In genomic region chr3:42068303-42069088, GRCh38 we compare ENCODE assay signal across 15 cellular contexts. TPM values are rescaled to one million over a fixed set of nuclear protein-coding genes. Genes with fewer than 3 reads are reported as not detected.
DNase-seq lines count a peak whose midpoint lies in the region; ATAC-seq, FAIRE-seq and TF ChIP-seq lines count a peak whose summit lies in the region.
"Had no signal": no experiment of that assay in that cellular context is flagged by ENCODE, and none has a peak within 500 bp of the region (broad histone marks: within the 10 kb centered on the region; RNA-seq: fewer than 3 reads in every experiment).

No MANE protein-coding gene starts in this region.

- no peak overlapping the region for H2AFZ ChIP-seq in GM23338
- H2AFZ ChIP-seq in K562 (ENCODE audit: low read depth, low read length) = no peak overlapping the region

- no peaks in the 10 kb centered on the region for H3K9me2 ChIP-seq in GM23338 (ENCODE audit: insufficient read depth)

- H3K9me3 ChIP-seq in K562 (replicated peaks; ENCODE audit: control insufficient read depth, insufficient read depth, low read depth, low read length) = no peaks in the 10 kb centered on the region
- H3K9me3 ChIP-seq in lung (ENCODE audit: control insufficient read depth in 2 of 2, insufficient read depth in 1 of 2, low read length in 1 of 2) = no peaks in the 10 kb centered on the region
- H3K9me3 ChIP-seq in stomach smooth muscle (ENCODE audit: control insufficient read depth in 2 of 2, low read length in 2 of 2) = no peaks in the 10 kb centered on the region
- H3K9me3 ChIP-seq: MG63 had no signal

- no peak for TF ChIP-seq POLR2A in K562 (conservative IDR thresholded peaks at IDR 0.05)

- TF ChIP-seq CTCF in GM23338 (conservative IDR thresholded peaks at IDR 0.05; ENCODE audit: low read depth in 2 of 2) (no peak), K562 (IDR thresholded peaks at IDR 0.05 in 2 of 3, conservative IDR thresholded peaks at IDR 0.05 in 1 of 3; ENCODE audit: insufficient read depth in 2 of 3, low read depth in 1 of 3, low read length in 3 of 3) (no peak), lung (IDR thresholded peaks at IDR 0.05; ENCODE audit: control extremely low read depth, extremely low read depth) (no peak)

- H3K9ac ChIP-seq in K562 (ENCODE audit: insufficient read depth in 1 of 2, low read depth in 2 of 2, low read length in 2 of 2) = no peak overlapping the region
- no peak overlapping the region for H3K9ac ChIP-seq in stomach smooth muscle (ENCODE audit: low read length in 2 of 2)

- H3K36me3 ChIP-seq in GM23338 (ENCODE audit: insufficient read depth) = no peaks in the 10 kb centered on the region
- no peaks in the 10 kb centered on the region for H3K36me3 ChIP-seq in K562 (ENCODE audit: control insufficient read depth, insufficient read depth, low read length)
- H3K36me3 ChIP-seq in lung (ENCODE audit: control insufficient read depth in 2 of 2, insufficient read depth in 2 of 2, low read length in 2 of 2) = peaks cover 0 to 1% of the 10 kb centered on the region in 2 donors
- no peaks in the 10 kb centered on the region for H3K36me3 ChIP-seq in stomach smooth muscle (ENCODE audit: control insufficient read depth in 2 of 2, insufficient read depth in 2 of 2, low read length in 2 of 2)
- H3K36me3 ChIP-seq: MG63 had no signal

- H3K4me3 ChIP-seq in GM23338 (no peak overlapping the region), K562 (no peak overlapping the region), lung (no peak overlapping the region), stomach smooth muscle (ENCODE audit: low read length in 2 of 2) (no peak overlapping the region)
- H3K4me3 ChIP-seq: MG63 had no signal

- no peaks in the 10 kb centered on the region for H3K9me3 Mint-ChIP-seq in GM23338
- H3K9me3 Mint-ChIP-seq: CD8-positive, alpha-beta memory T cell; neural crest cell had no signal

- peak overlapping the region; percentile 60 for H3K27ac Mint-ChIP-seq in GM23338

- H3K4me1 Mint-ChIP-seq in GM23338 = peaks cover 46% of the 10 kb centered on the region

- intact Hi-C loops in K562 (cut with micrococcal nuclease) (no loop called here), posterior cingulate gyrus (cut with DNase I) (no loop called here)

- H3K9me1 ChIP-seq in K562 (ENCODE audit: control insufficient read depth, insufficient read depth, low read length) = peaks cover 5% of the 10 kb centered on the region

- DNase-seq in GM23338 (ENCODE audit: low spot score) (no peak), K562 (ENCODE audit: extremely low read depth in 1 of 4, low spot score in 3 of 4) (no peak), lung (ENCODE audit: low spot score) (no peak), posterior cingulate gyrus (no peak), NCI-H187 (lab: John Stamatoyannopoulos, UW) (no peak), NCI-H1694 (lab: John Stamatoyannopoulos, UW) (no peak)
- DNase-seq: CD8-positive, alpha-beta memory T cell; MG63; NCI-H2171; stimulated activated CD4-positive, alpha-beta T cell treated with anti-CD3 and anti-CD28 coated beads, Interleukin-15, amount 100 ng/mL, for 24 hours; stimulated activated CD8-positive, alpha-beta memory T cell treated with anti-CD3 and anti-CD28 coated beads, Interleukin-4, amount 100 ng/mL, for 48 hours had no signal

- H4K20me1 ChIP-seq in GM23338 (replicated peaks; ENCODE audit: insufficient read depth) (no peaks in the 10 kb centered on the region; the same call in 1 of the 2 replicates), K562 (replicated peaks; ENCODE audit: control insufficient read depth, insufficient read depth, low read length) (peaks cover 17% of the 10 kb centered on the region)

- H3K27me3 ChIP-seq in GM23338 (ENCODE audit: insufficient read depth) = no peaks in the 10 kb centered on the region
- H3K27me3 ChIP-seq in K562 (ENCODE audit: control insufficient read depth in 2 of 2, insufficient read depth in 2 of 2, low read length in 2 of 2) = no peaks in the 10 kb centered on the region
- H3K27me3 ChIP-seq in lung (ENCODE audit: control insufficient read depth, insufficient read depth) = no peaks in the 10 kb centered on the region
- no peaks in the 10 kb centered on the region for H3K27me3 ChIP-seq in stomach smooth muscle (ENCODE audit: control insufficient read depth in 1 of 2, insufficient read depth in 2 of 2, low read length in 2 of 2)
- H3K27me3 ChIP-seq: MG63 had no signal

- peaks cover 65% of the 10 kb centered on the region for H3K79me2 ChIP-seq in GM23338 (replicated peaks; ENCODE audit: insufficient read depth)
- peaks cover 19% of the 10 kb centered on the region; the same call in 2 of the 3 replicates for H3K79me2 ChIP-seq in K562 (ENCODE audit: control insufficient read depth, insufficient read depth, low read length)

- TF ChIP-seq EP300 in K562 (IDR thresholded peaks at IDR 0.05; ENCODE audit: low read length) = no peak

- BruUV-seq in K562 (replicated peaks; lab: Mats Ljungman, UMichigan) = no TSS peak

- no peak for TF ChIP-seq RAD21 in K562 (CRISPR knock-in tag; conservative IDR thresholded peaks at IDR 0.05 in 1 of 2, IDR thresholded peaks at IDR 0.05 in 1 of 2)

- no peak overlapping the region for H3K27ac ChIP-seq in GM23338 (ENCODE audit: low read depth)
- no peak overlapping the region for H3K27ac ChIP-seq in K562 (ENCODE audit: extremely low read depth, low read depth, low read length)
- H3K27ac ChIP-seq in lung (ENCODE audit: low read depth in 1 of 2, low read length in 1 of 2) = peak overlapping the region; percentile 86 to 87
- peak overlapping the region; percentile 81 for H3K27ac ChIP-seq in stomach smooth muscle (ENCODE audit: low read length)
- H3K27ac ChIP-seq: HL-60 had no signal

- no peak overlapping the region for H3K4me3 Mint-ChIP-seq in GM23338
- H3K4me3 Mint-ChIP-seq: CD8-positive, alpha-beta memory T cell had no signal

- in situ Hi-C loops in K562 (cut with MboI) = no loop called here

- CTCF ChIA-PET in K562 (lab: Yijun Ruan, JAX; ENCODE audit: low intra/inter-chr PET ratio) = no interaction called here

- POLR2A ChIA-PET in K562 (lab: Yijun Ruan, JAX) = no interaction called here

- no peak overlapping the region for H3K4me2 ChIP-seq in GM23338
- no peak overlapping the region for H3K4me2 ChIP-seq in K562 (ENCODE audit: insufficient read depth, low read length)

- H3K36me3 Mint-ChIP-seq in GM23338 (ENCODE audit: low read depth) = no peaks in the 10 kb centered on the region
- H3K36me3 Mint-ChIP-seq: CD8-positive, alpha-beta memory T cell had no signal

- H3K4me1 ChIP-seq in GM23338 (ENCODE audit: insufficient read depth) (peaks cover 22% of the 10 kb centered on the region), K562 (replicated peaks in 1 of 2; ENCODE audit: control insufficient read depth in 2 of 2, insufficient read depth in 2 of 2, low read length in 2 of 2) (peaks cover 4 to 6% of the 10 kb centered on the region in 2 experiments; a peak in 2 of 5 replicates), lung (ENCODE audit: control insufficient read depth in 2 of 2, insufficient read depth in 2 of 2, low read length in 2 of 2) (peaks cover 34 to 42% of the 10 kb centered on the region in 2 donors), stomach smooth muscle (ENCODE audit: control insufficient read depth, insufficient read depth, low read length) (peaks cover 58% of the 10 kb centered on the region)

- no peak for FAIRE-seq in K562 (lab: Jason Lieb, UNC)

- no peak for ATAC-seq in GM23338
- no peak for ATAC-seq in K562
- no peak for ATAC-seq in lung (ENCODE audit: insufficient read depth, low FRiP score)
- no peak for ATAC-seq in GM18511 (IDR thresholded peaks at IDR 0.05; ENCODE audit: unreplicated experiment)

- WGBS in K562 (ENCODE audit: insufficient coverage, low coverage, missing lambda C conversion rate) = 48% methylated on average over 7 of the region's 7 CpGs
- WGBS in lung, 2 donors = 91 to 92% methylated on average over 7 of the region's 7 CpGs

- H3K27me3 Mint-ChIP-seq in GM23338 (ENCODE audit: insufficient read depth, low read depth, poor library complexity) = peaks cover 11% of the 10 kb centered on the region

- H3F3A ChIP-seq in GM23338 (replicated peaks; ENCODE audit: low read depth) = no peaks in the 10 kb centered on the region

TF ChIP-seq in GM23338, 12 proteins besides CTCF, POLR2A, EP300 and RAD21 (continues in another document):
- no peak for TF ChIP-seq EZH2phosphoT487 (IDR thresholded peaks at IDR 0.05; ENCODE audit: unreplicated experiment)

TF ChIP-seq in K562, 482 proteins besides CTCF, POLR2A, EP300 and RAD21 (continues in another document):
- peak; percentile 58 for TF ChIP-seq ADNP (tag; IDR thresholded peaks at IDR 0.05)
- no peak for TF ChIP-seq GMEB1 (CRISPR knock-in tag; IDR thresholded peaks at IDR 0.05)

RNA-seq across cellular contexts. Expression of gene TRAK1, which starts 22.7 kb away (rescaled TPM):
- total RNA-seq in GM23338 (2014; rRNA removed; shearing (Covaris generic)) = 47.4 and 50.1 TPM in 2 replicates
- polyA plus RNA-seq in GM23338 (2016; fragmentation: Nextera tagmentation; extraction: Ambion mirVana) (12.2 and 13.4 TPM in 2 replicates), K562 (2011; rRNA removed) (17.5 and 24.0 TPM in 2 replicates), K562 (2014; fragmentation: Illumina TruSeq; extraction: Trizol) (20.3 and 21.3 TPM in 2 replicates), K562 (2014; fragmentation: Nextera tagmentation; extraction: Ambion mirVana) (1 to 10 TPM; 5.3 TPM), K562 (2014; rRNA removed) (18.7 and 19.4 TPM in 2 replicates), lung (10 to 100 TPM; 18.2 to 19.6 TPM)
- 54.4 and 56.3 TPM in 2 replicates for total RNA-seq in K562 (2011; cell fraction: chromatin; rRNA removed; ENCODE audit: low replicate concordance)
- total RNA-seq in K562 (2011; cell fraction: nucleolus; rRNA removed) = 28.3 and 29.1 TPM in 2 replicates
- 38.1 and 45.0 TPM in 2 replicates for total RNA-seq in K562 (2011; cell fraction: nucleoplasm; rRNA removed)
- total RNA-seq in K562 (2014; rRNA removed) (21.7 and 25.8 TPM in 2 replicates), K562 (2014; rRNA removed; fragmentation: Illumina TruSeq; extraction: Trizol) (13.2 and 14.2 TPM in 2 replicates), K562 (2015; rRNA removed; fragmentation: Illumina TruSeq; extraction: Trizol) (15.5 and 15.6 TPM in 2 replicates), K562 (2021) (27.5 and 28.5 TPM in 2 replicates), lung (10 to 100 TPM; 45.3 to 65.4 TPM)
- 13.7 and 15.9 TPM in 2 replicates for polyA plus RNA-seq in K562 (2011; cell fraction: cytosol; rRNA removed)
- 46.8 and 47.8 TPM in 2 replicates for polyA plus RNA-seq in K562 (2011; cell fraction: nucleus; rRNA removed)
- 16.4 and 21.1 TPM in 2 replicates for polyA plus RNA-seq in K562 (2012)
- polyA minus RNA-seq in K562 (2011; rRNA and poly(A)+ RNA removed) = 24.5 and 36.4 TPM in 2 replicates
- polyA minus RNA-seq in K562 (2011; cell fraction: cytosol; rRNA and poly(A)+ RNA removed) = 17.6 and 25.8 TPM in 2 replicates
- polyA minus RNA-seq in K562 (2011; cell fraction: nucleus; rRNA and poly(A)+ RNA removed) = 28.0 and 53.1 TPM in 2 replicates

Comparison
In these comparisons a context has a peak if more than half of its experiments do, and no peak if none do; other contexts are left out.
1. H3K27ac ChIP-seq: peak in lung (2 of 2) and stomach smooth muscle (single experiment); none in GM23338 (single experiment) and K562 (single experiment).